Comparison of ENCODE assay signal across 12 cellular contexts in the genomic region with DNA sequence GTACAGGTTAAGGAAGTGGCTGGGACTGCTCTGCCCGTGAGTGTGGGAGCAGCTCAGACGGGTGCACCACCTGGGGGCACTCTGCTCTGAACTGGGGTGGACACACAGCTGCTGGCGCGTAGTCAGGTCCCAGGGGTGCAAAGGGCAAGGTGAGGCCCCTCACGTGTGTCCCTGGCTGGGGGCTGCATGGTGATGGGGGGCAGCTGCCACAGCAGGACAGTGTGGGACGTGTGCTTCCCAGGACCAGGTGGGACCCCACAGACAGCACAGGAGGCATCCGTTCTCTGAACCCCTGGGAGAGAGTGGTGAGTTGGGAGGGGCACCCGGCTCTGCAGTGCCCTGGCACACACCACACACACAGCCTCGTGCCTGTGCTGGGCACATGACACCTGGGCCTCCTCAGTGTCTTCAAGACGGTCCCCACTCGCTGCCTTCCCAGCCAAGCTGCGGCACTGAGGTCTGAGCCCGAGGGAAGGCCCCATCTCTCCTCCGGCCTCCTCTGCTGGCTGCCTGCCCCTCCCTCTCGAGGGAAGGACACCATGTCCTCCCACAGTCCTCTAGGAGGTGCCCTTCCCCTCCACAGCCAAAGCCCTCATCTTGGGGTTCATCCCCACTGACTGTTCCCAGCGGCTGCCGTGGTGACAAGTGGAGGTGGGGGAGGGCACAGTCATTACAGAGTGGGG. TPM values are rescaled to one million over a fixed set of nuclear protein-coding genes. Genes with fewer than 3 reads are reported as not detected.
DNase-seq lines count a peak whose midpoint lies in the region; ATAC-seq and TF ChIP-seq lines count a peak whose summit lies in the region.
"Had no signal": no experiment of that assay in that cellular context is flagged by ENCODE, and none has a peak within 500 bp of the region (broad histone marks: within the 10 kb centered on the region; RNA-seq: fewer than 3 reads in every experiment).

No MANE protein-coding gene starts in this region.

- DNase-seq in CD4-positive, alpha-beta memory T cell, result peak in 4 of 5 donors; percentile 33 to 45 (median 43)
- no peak for DNase-seq in Panc1 (ENCODE audit: low read depth, low spot score)
- DNase-seq in activated effector memory CD4-positive, alpha-beta T cell treated with Interleukin-2 at 50 U/mL for 16 hours, result peak; percentile 25
- no peak for DNase-seq in lower lobe of right lung
- DNase-seq in NCI-H1105 treated with DMSO at 0.1 percent for 48 hours (lab: John Stamatoyannopoulos, UW), result no peak
- no peak for DNase-seq in GM03348 (ENCODE audit: low spot score)
- DNase-seq: adrenal gland, BE2C, testis had no signal

- no TSS peak for BruUV-seq in Panc1 (replicated peaks; lab: Mats Ljungman, UMichigan)

- no peaks in the 10 kb centered on the region for H3K9me3 ChIP-seq in CD4-positive, alpha-beta memory T cell (ENCODE audit: control insufficient read depth in 1 of 2, low read length in 2 of 2)
- H3K9me3 ChIP-seq in Panc1 (ENCODE audit: control insufficient read depth, insufficient read depth, low read depth, low read length) (no peaks in the 10 kb centered on the region), lower lobe of right lung (no peaks in the 10 kb centered on the region)
- H3K9me3 ChIP-seq: adrenal gland, BE2C, testis had no signal

- ATAC-seq in Panc1 (peak; percentile 66), lower lobe of right lung (peak; percentile 22 to 30), HG02798 (IDR thresholded peaks at IDR 0.05; ENCODE audit: poor library complexity, unreplicated experiment) (no peak), HG02588 (IDR thresholded peaks at IDR 0.05; ENCODE audit: unreplicated experiment) (no peak)

- H3K27ac ChIP-seq in CD4-positive, alpha-beta memory T cell (ENCODE audit: low read depth, low read length), result no peak overlapping the region
- H3K27ac ChIP-seq in Panc1 (ENCODE audit: low read length) (no peak overlapping the region), lower lobe of right lung (no peak overlapping the region)
- H3K27ac ChIP-seq: adrenal gland, testis had no signal

- TF ChIP-seq CTCF in Panc1 (IDR thresholded peaks at IDR 0.05), result no peak; the same call in 1 of the 2 replicates
- TF ChIP-seq CTCF in lower lobe of right lung (IDR thresholded peaks at IDR 0.05), result no peak

- no peak overlapping the region for H3K4me3 ChIP-seq in CD4-positive, alpha-beta memory T cell (ENCODE audit: low read length in 2 of 2)
- H3K4me3 ChIP-seq in Panc1 (ENCODE audit: low read depth in 2 of 2, low read length in 2 of 2) (no peak overlapping the region), lower lobe of right lung (no peak overlapping the region)
- H3K4me3 ChIP-seq: adrenal gland, testis had no signal

- H3K27ac Mint-ChIP-seq in CD4-positive, alpha-beta memory T cell, result peak overlapping the region in 4 of 7 donors; percentile 5 to 74 (median 58)
- H3K27ac Mint-ChIP-seq: nephron had no signal

- no peak overlapping the region for H3K4me3 Mint-ChIP-seq in CD4-positive, alpha-beta memory T cell
- H3K4me3 Mint-ChIP-seq: nephron had no signal

- in situ Hi-C loops in Panc1 (cut with HindIII; ENCODE audit: low pct_unique_long_range_greater_than_20kb, low sequenced_read_pairs), result no loop called here

- CTCF ChIA-PET in CD4-positive, alpha-beta memory T cell (lab: Charles Lee; ENCODE audit: partially characterized antibody), result interaction anchor here (0.6 to 1.6 kb wide), 6 partner anchors 8 to 54 kb away, joined by 3 to 6 read pairs (median 3); no protein-coding TSS in a partner anchor
- CTCF ChIA-PET in Panc1 (lab: Charles Lee), result no interaction called here

- peaks cover 16% of the 10 kb centered on the region for H3K4me1 ChIP-seq in CD4-positive, alpha-beta memory T cell (ENCODE audit: insufficient read depth, low read length)
- H3K4me1 ChIP-seq in Panc1 (ENCODE audit: control insufficient read depth, insufficient read depth, low read length) (no peaks in the 10 kb centered on the region), lower lobe of right lung (no peaks in the 10 kb centered on the region)
- H3K4me1 ChIP-seq: adrenal gland, BE2C, testis had no signal

- no peaks in the 10 kb centered on the region for H3K27me3 ChIP-seq in CD4-positive, alpha-beta memory T cell (ENCODE audit: insufficient read depth, low read length)
- H3K27me3 ChIP-seq in Panc1 (ENCODE audit: control insufficient read depth, insufficient read depth, low read length) (no peaks in the 10 kb centered on the region), lower lobe of right lung (ENCODE audit: low read depth) (no peaks in the 10 kb centered on the region)
- H3K27me3 ChIP-seq: adrenal gland, BE2C, testis had no signal

- peaks cover 8% of the 10 kb centered on the region for H3K36me3 ChIP-seq in CD4-positive, alpha-beta memory T cell (ENCODE audit: insufficient read depth, low read length)
- H3K36me3 ChIP-seq in Panc1 (ENCODE audit: control insufficient read depth, insufficient read depth, low read length) (no peaks in the 10 kb centered on the region), lower lobe of right lung (no peaks in the 10 kb centered on the region)
- H3K36me3 ChIP-seq: adrenal gland, BE2C had no signal

- peaks cover 19 to 48% of the 10 kb centered on the region in 2 donors for H3K36me3 Mint-ChIP-seq in CD4-positive, alpha-beta memory T cell

- POLR2A ChIA-PET in CD4-positive, alpha-beta memory T cell (lab: Charles Lee; ENCODE audit: partially characterized antibody), result interaction anchor here (0.6 to 1.2 kb wide), 3 partner anchors 8 to 62 kb away, joined by 3 to 5 read pairs (median 3); no protein-coding TSS in a partner anchor
- POLR2A ChIA-PET in Panc1 (lab: Charles Lee), result no interaction called here

- H3K27me3 Mint-ChIP-seq in CD4-positive, alpha-beta memory T cell, result no peaks in the 10 kb centered on the region

- intact Hi-C loops in CD4-positive, alpha-beta memory T cell (cut with micrococcal nuclease), result loop anchor here (1.0 kb wide), 2 partner anchors 80 to 258 kb away; a partner anchor contains a TSS
- intact Hi-C loops in Panc1 (cut with micrococcal nuclease; ENCODE audit: unreplicated experiment) (no loop called here), lower lobe of right lung (cut with DNase I) (no loop called here)

- H3K4me1 Mint-ChIP-seq in CD4-positive, alpha-beta memory T cell, result peaks cover 15 to 30% (median 20%) of the 10 kb centered on the region in 4 donors
- H3K4me1 Mint-ChIP-seq: nephron had no signal

- no peaks in the 10 kb centered on the region for H3K9me3 Mint-ChIP-seq in CD4-positive, alpha-beta memory T cell
- H3K9me3 Mint-ChIP-seq: nephron had no signal

RNA-seq across cellular contexts. Expression of a gene that starts 24.7 kb away (rescaled TPM):
- total RNA-seq in CD4-positive, alpha-beta memory T cell, result under 1 TPM; 0.09 to 0.14 TPM
- polyA plus RNA-seq in CD4-positive, alpha-beta memory T cell, result not detected
- 0.46 TPM for total RNA-seq in Panc1 (2021; ENCODE audit: unreplicated experiment)
- 0.78 TPM for polyA plus RNA-seq in Panc1 (2012; ENCODE audit: insufficient read length)
- total RNA-seq in lower lobe of right lung, result 0.12 TPM

RNA-seq across cellular contexts. Expression of a gene that starts 34.1 kb away (rescaled TPM):
- total RNA-seq in CD4-positive, alpha-beta memory T cell, result 10 to 100 TPM; 15.6 to 18.7 TPM
- polyA plus RNA-seq in CD4-positive, alpha-beta memory T cell, result under 1 TPM in 1 of 2 donors, not detected in 1; 0.25 TPM
- total RNA-seq in Panc1 (2021; ENCODE audit: unreplicated experiment) (6.1 TPM), lower lobe of right lung (6.6 TPM)
- polyA plus RNA-seq in Panc1 (2012; ENCODE audit: insufficient read length), result 4.7 TPM

RNA-seq across cellular contexts. Expression of a gene that starts 46.8 kb away (rescaled TPM):
- 100 to 1,000 TPM; 191 to 199 TPM for total RNA-seq in CD4-positive, alpha-beta memory T cell
- 100 to 1,000 TPM; 264 to 316 TPM for polyA plus RNA-seq in CD4-positive, alpha-beta memory T cell
- total RNA-seq in Panc1 (2021; ENCODE audit: unreplicated experiment) (287 TPM), lower lobe of right lung (218 TPM)
- polyA plus RNA-seq in Panc1 (2012; ENCODE audit: insufficient read length), result 549 TPM

RNA-seq across cellular contexts. Expression of a gene that starts 47.5 kb away (rescaled TPM):
- 10 to 100 TPM in 1 of 2 experiments, 1 to 10 TPM in 1; 9.7 to 10.4 TPM for total RNA-seq in CD4-positive, alpha-beta memory T cell
- polyA plus RNA-seq in CD4-positive, alpha-beta memory T cell, result 1 to 10 TPM; 1.1 to 2.0 TPM
- total RNA-seq in Panc1 (2021; ENCODE audit: unreplicated experiment) (1.8 TPM), lower lobe of right lung (2.9 TPM)
- 4.2 TPM for polyA plus RNA-seq in Panc1 (2012; ENCODE audit: insufficient read length)

RNA-seq across cellular contexts. Expression of a gene that starts 55.7 kb away (rescaled TPM):
- 10 to 100 TPM; 46.5 to 56.3 TPM for total RNA-seq in CD4-positive, alpha-beta memory T cell
- polyA plus RNA-seq in CD4-positive, alpha-beta memory T cell, result 10 to 100 TPM in 1 of 2 donors, 1 to 10 TPM in 1; 3.9 to 11.8 TPM
- total RNA-seq in Panc1 (2021; ENCODE audit: unreplicated experiment) (8.3 TPM), lower lobe of right lung (3.7 TPM)
- 6.0 TPM for polyA plus RNA-seq in Panc1 (2012; ENCODE audit: insufficient read length)

Comparison
In these comparisons a context has a peak if more than half of its experiments do, and no peak if none do; other contexts are left out.
1. DNase-seq: peak in CD4-positive, alpha-beta memory T cell (4 of 5) and activated effector memory CD4-positive, alpha-beta T cell treated with Interleukin-2 at 50 U/mL for 16 hours (single experiment); none in Panc1 (single experiment), lower lobe of right lung (single experiment), NCI-H1105 treated with DMSO at 0.1 percent for 48 hours (single experiment) and GM03348 (single experiment).
2. ATAC-seq: peak in Panc1 (single experiment) and lower lobe of right lung (2 of 2); none in HG02798 (single experiment) and HG02588 (single experiment).